Comparison of ENCODE assay signal across 9 cellular contexts in the genomic region with DNA sequence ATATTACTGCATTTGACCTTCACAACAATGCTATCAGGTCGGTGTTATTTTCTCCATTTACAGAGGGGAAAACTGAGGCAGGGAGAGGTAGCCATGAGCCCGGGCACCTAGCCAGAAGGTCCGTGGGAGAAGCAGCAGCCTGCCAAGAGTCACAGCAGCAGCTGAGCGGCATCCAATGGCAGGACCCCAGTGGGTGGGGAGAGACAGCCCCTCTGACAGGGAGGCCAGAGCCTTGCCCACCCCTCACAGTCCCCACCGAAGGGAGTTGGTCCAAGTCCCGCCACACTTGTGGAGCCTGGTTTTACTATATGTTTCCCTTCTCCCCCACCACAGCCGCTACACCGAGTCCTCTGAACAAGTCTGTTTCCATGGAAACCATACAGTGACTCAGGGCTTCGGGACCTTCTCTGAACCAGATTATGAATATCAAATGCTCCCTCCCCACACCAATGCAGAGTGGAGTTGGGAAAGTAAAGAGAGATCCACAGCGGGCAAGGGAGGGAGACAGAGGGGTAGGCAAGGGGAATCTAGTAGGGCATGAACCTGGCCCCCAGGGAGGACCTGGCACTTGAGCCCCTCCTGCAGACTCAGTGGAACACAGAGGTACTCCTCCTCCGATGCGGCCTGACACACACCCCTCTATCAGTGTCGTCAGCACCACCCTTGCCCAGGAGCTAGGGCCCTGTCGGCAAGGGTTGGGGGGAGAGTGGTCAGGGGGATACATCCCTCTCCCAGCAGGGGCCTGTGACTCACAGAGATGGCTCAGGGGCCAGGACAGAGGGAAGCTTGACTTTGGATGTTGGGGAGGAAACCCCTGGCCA. TPM values are rescaled to one million over a fixed set of nuclear protein-coding genes. Genes with fewer than 3 reads are reported as not detected.
DNase-seq lines count a peak whose midpoint lies in the region; ATAC-seq and TF ChIP-seq lines count a peak whose summit lies in the region.
"Had no signal": no experiment of that assay in that cellular context is flagged by ENCODE, and none has a peak within 500 bp of the region (broad histone marks: within the 10 kb centered on the region; RNA-seq: fewer than 3 reads in every experiment).

No MANE protein-coding gene starts in this region.

- no peaks in the 10 kb centered on the region for H3K36me3 Mint-ChIP-seq in activated T-cell treated with anti-CD3 and anti-CD28 coated beads, Interleukin-2, amount 50 U/mL, for 4 hours (ENCODE audit: insufficient read depth)
- H3K36me3 Mint-ChIP-seq: memory B cell had no signal

- H3K9me3 Mint-ChIP-seq in activated T-cell treated with anti-CD3 and anti-CD28 coated beads, Interleukin-2, amount 50 U/mL, for 4 hours: no peaks in the 10 kb centered on the region
- H3K9me3 Mint-ChIP-seq: memory B cell had no signal

- peak; percentile 52 to 53 for ATAC-seq in activated T-cell treated with anti-CD3 and anti-CD28 coated beads, Interleukin-2, amount 50 U/mL, for 4 hours
- peak; percentile 53 for ATAC-seq in stimulated activated naive CD8-positive, alpha-beta T cell treated with anti-CD3 and anti-CD28 coated beads, Interleukin-15, Interleukin-2, amounts not matched to agents 100 U/mL and 50 U/mL, for 24 hours
- no peak for ATAC-seq in HG03039 (IDR thresholded peaks at IDR 0.05; ENCODE audit: unreplicated experiment)

- peak overlapping the region; percentile 38 for H3K4me3 Mint-ChIP-seq in activated T-cell treated with anti-CD3 and anti-CD28 coated beads, Interleukin-2, amount 50 U/mL, for 4 hours
- H3K4me3 Mint-ChIP-seq: memory B cell had no signal

- no peak for DNase-seq in activated T-cell treated with anti-CD3 and anti-CD28 coated beads, Interleukin-2, amount 50 U/mL, for 4 hours
- no peak for DNase-seq in activated T-cell treated with anti-CD3 and anti-CD28 coated beads, Interleukin-2, amount 50 U/mL, for 1 hour
- DNase-seq in RKO (ENCODE audit: low spot score) (peak; percentile 67), fibroblast of the aortic adventitia (ENCODE audit: low read depth) (peak; percentile 76), midbrain (lab: John Stamatoyannopoulos, UW) (no peak), OCI-M2 (lab: John Stamatoyannopoulos, UW; ENCODE audit: unreplicated experiment) (no peak)
- peak; percentile 44 for DNase-seq in stimulated activated naive CD8-positive, alpha-beta T cell treated with anti-CD3 and anti-CD28 coated beads, Interleukin-15, Interleukin-2, amounts not matched to agents 100 U/mL and 50 U/mL, for 24 hours

- no peak overlapping the region for H3K4me3 ChIP-seq in fibroblast of the aortic adventitia (ENCODE audit: low read depth, low read length)

- no peak for TF ChIP-seq CTCF in fibroblast of the aortic adventitia (IDR thresholded peaks at IDR 0.05; ENCODE audit: insufficient read depth, low read length)

- peaks cover 66% of the 10 kb centered on the region for H3K27me3 Mint-ChIP-seq in activated T-cell treated with anti-CD3 and anti-CD28 coated beads, Interleukin-2, amount 50 U/mL, for 4 hours (ENCODE audit: low read depth)

- H3K4me1 Mint-ChIP-seq in activated T-cell treated with anti-CD3 and anti-CD28 coated beads, Interleukin-2, amount 50 U/mL, for 4 hours (ENCODE audit: low read depth): peaks cover 9% of the 10 kb centered on the region

RNA-seq across cellular contexts. Expression of a gene that starts 2.5 kb away (rescaled TPM):
- total RNA-seq in activated T-cell treated with anti-CD3 and anti-CD28 coated beads, Interleukin-2, amount 50 U/mL, for 4 hours: under 1 TPM in 2 of 3 donors, not detected in 1; 0.08 to 0.25 TPM
- total RNA-seq in fibroblast of the aortic adventitia (ENCODE audit: low replicate concordance): 0.09 and 0.82 TPM in 2 replicates

Comparison
In these comparisons a context has a peak if more than half of its experiments do, and no peak if none do; other contexts are left out.
1. DNase-seq: peak in RKO (single experiment), fibroblast of the aortic adventitia (single experiment) and stimulated activated naive CD8-positive, alpha-beta T cell treated with anti-CD3 and anti-CD28 coated beads, Interleukin-15, Interleukin-2, amounts not matched to agents 100 U/mL and 50 U/mL, for 24 hours (single experiment); none in activated T-cell treated with anti-CD3 and anti-CD28 coated beads, Interleukin-2, amount 50 U/mL, for 4 hours (single experiment), activated T-cell treated with anti-CD3 and anti-CD28 coated beads, Interleukin-2, amount 50 U/mL, for 1 hour (single experiment), midbrain (single experiment) and OCI-M2 (single experiment).